5 cellular contexts compared by ENCODE assay signal in genomic region chr7:132415259-132415658, GRCh38.
"Had no signal": no experiment of that assay in that cellular context is flagged by ENCODE, and none has a peak within 500 bp of the region (broad histone marks: within the 10 kb centered on the region; RNA-seq: fewer than 3 reads in every experiment).

No MANE protein-coding gene starts in this region.

- H3K27ac Mint-ChIP-seq: GM23338, H9 had no signal

- H3K4me3 ChIP-seq: GM23338, K562 had no signal

- H3K9me3 Mint-ChIP-seq: GM23338, H9 had no signal

- DNase-seq: H9, HCEC 1CT, IMR-90 had no signal

- ATAC-seq: GM23338, K562 had no signal

- H3K4me3 Mint-ChIP-seq: GM23338, H9 had no signal

- H3K4me2 ChIP-seq: GM23338 had no signal
